27 cellular contexts compared by ENCODE assay signal in genomic region chrX:130906776-130907175, GRCh38.
"Had no signal": no experiment of that assay in that cellular context is flagged by ENCODE, and none has a peak within 500 bp of the region (broad histone marks: within the 10 kb centered on the region; RNA-seq: fewer than 3 reads in every experiment).

No MANE protein-coding gene starts in this region.

- H3K27ac ChIP-seq: colonic mucosa, coronary artery, dorsolateral prefrontal cortex, epithelial cell of prostate, esophagus muscularis mucosa, esophagus squamous epithelium, foreskin keratinocyte, gastrocnemius medialis, gastroesophageal sphincter, heart left ventricle, heart right ventricle had no signal

- ATAC-seq: effector memory CD8-positive, alpha-beta T cell; esophagus mucosa; foreskin keratinocyte; gastrocnemius medialis; gastroesophageal sphincter; heart left ventricle; heart right ventricle had no signal

- DNase-seq: colonic mucosa; cortex of kidney; dermis blood vessel endothelial cell; dorsolateral prefrontal cortex; effector CD4-positive, alpha-beta T cell; effector CD8-positive, alpha-beta T cell; effector memory CD4-positive, alpha-beta T cell; effector memory CD8-positive, alpha-beta T cell; endodermal cell; erythroblast; esophagus squamous epithelium; foreskin fibroblast; foreskin keratinocyte; foreskin melanocyte; gastrocnemius medialis; glutamatergic neuron; head of caudate nucleus; heart left ventricle; heart right ventricle had no signal

- H3K4me1 ChIP-seq: colonic mucosa, foreskin keratinocyte, gastrocnemius medialis had no signal

- H3K36me3 ChIP-seq: colonic mucosa, esophagus muscularis mucosa, esophagus squamous epithelium, gastrocnemius medialis, gastroesophageal sphincter, heart left ventricle, heart right ventricle had no signal

- FAIRE-seq: endometrium, endothelial cell of umbilical vein, frontal cortex had no signal

- H3K27me3 ChIP-seq: colonic mucosa, esophagus muscularis mucosa, esophagus squamous epithelium, foreskin keratinocyte, gastrocnemius medialis, gastroesophageal sphincter had no signal

- H3K4me3 ChIP-seq: colonic mucosa, coronary artery, dorsolateral prefrontal cortex, esophagus muscularis mucosa, esophagus squamous epithelium, gastrocnemius medialis, gastroesophageal sphincter, heart left ventricle, heart right ventricle had no signal

- H3K9me3 ChIP-seq: colonic mucosa, esophagus muscularis mucosa, esophagus squamous epithelium, gastrocnemius medialis, gastroesophageal sphincter, heart left ventricle, heart right ventricle had no signal
